20 cellular contexts compared by ENCODE assay signal in genomic region chr16:69049146-69049545, GRCh38. TPM values are rescaled to one million over a fixed set of nuclear protein-coding genes. Genes with fewer than 3 reads are reported as not detected.
DNase-seq lines count a peak whose midpoint lies in the region; ATAC-seq and TF ChIP-seq lines count a peak whose summit lies in the region.
"Had no signal": no experiment of that assay in that cellular context is flagged by ENCODE, and none has a peak within 500 bp of the region (broad histone marks: within the 10 kb centered on the region; RNA-seq: fewer than 3 reads in every experiment).

No MANE protein-coding gene starts in this region.

- no peaks in the 10 kb centered on the region for H3K27me3 ChIP-seq in AG04450 (ENCODE audit: control insufficient read depth, insufficient read depth, low read length)
- H3K27me3 ChIP-seq: colonic mucosa, tibial nerve had no signal

- no peak for TF ChIP-seq CTCF in AG04450 (IDR thresholded peaks at IDR 0.05; ENCODE audit: low read depth, low read length)
- no peak for TF ChIP-seq CTCF in astrocyte of the cerebellum (IDR thresholded peaks at IDR 0.05; ENCODE audit: low read depth, low read length, missing control alignments)

- no peak overlapping the region for H3K4me3 ChIP-seq in AG04450 (ENCODE audit: low read depth, low read length)
- no peak overlapping the region for H3K4me3 ChIP-seq in astrocyte of the cerebellum (ENCODE audit: low read depth, low read length)
- H3K4me3 ChIP-seq: colonic mucosa, skin epidermis, tibial nerve had no signal

- no peaks in the 10 kb centered on the region for H3K27me3 Mint-ChIP-seq in activated naive CD8-positive, alpha-beta T cell treated with anti-CD3 and anti-CD28 coated beads, Interleukin-2, amount 50 U/mL, for 24 hours

- H3K9me3 ChIP-seq in AG04450 (ENCODE audit: control insufficient read depth, insufficient read depth, low read length): no peaks in the 10 kb centered on the region
- H3K9me3 ChIP-seq: colonic mucosa, tibial nerve had no signal

- in situ Hi-C loops in astrocyte of the cerebellum (cut with HindIII; ENCODE audit: low sequenced_read_pairs): no loop called here

- H3K9me3 Mint-ChIP-seq in activated naive CD8-positive, alpha-beta T cell treated with anti-CD3 and anti-CD28 coated beads, Interleukin-2, amount 50 U/mL, for 24 hours: no peaks in the 10 kb centered on the region
- H3K9me3 Mint-ChIP-seq: stimulated activated effector memory CD8-positive, alpha-beta T cell treated with anti-CD3 and anti-CD28 coated beads, Interleukin-12 subunit alpha, Interleukin-12 subunit beta, amount 100 ng/mL, for 72 hours had no signal

- POLR2A ChIA-PET in AG04450 (lab: Yijun Ruan, JAX): interaction anchor here (0.7 kb wide), 1 partner anchor 8 kb away, joined by 4 read pairs; no protein-coding TSS in a partner anchor

- CTCF ChIA-PET in AG04450 (lab: Charles Lee): interaction anchor here (0.7 kb wide), 1 partner anchor 704 kb away, joined by 3 read pairs; no protein-coding TSS in a partner anchor

- ATAC-seq in activated naive CD8-positive, alpha-beta T cell treated with anti-CD3 and anti-CD28 coated beads, Interleukin-2, amount 50 U/mL, for 24 hours: no peak
- ATAC-seq in HG03342 (IDR thresholded peaks at IDR 0.05; ENCODE audit: unreplicated experiment): no peak
- ATAC-seq: left lobe of liver; stimulated activated effector memory CD8-positive, alpha-beta T cell treated with anti-CD3 and anti-CD28 coated beads, Interleukin-12 subunit alpha, Interleukin-12 subunit beta, amount 100 ng/mL, for 72 hours had no signal

- no peak overlapping the region for H3K27ac Mint-ChIP-seq in activated naive CD8-positive, alpha-beta T cell treated with anti-CD3 and anti-CD28 coated beads, Interleukin-2, amount 50 U/mL, for 24 hours
- H3K27ac Mint-ChIP-seq: stimulated activated effector memory CD8-positive, alpha-beta T cell treated with anti-CD3 and anti-CD28 coated beads, Interleukin-12 subunit alpha, Interleukin-12 subunit beta, amount 100 ng/mL, for 72 hours had no signal

- peak overlapping the region; percentile 41 for H3K27ac ChIP-seq in AG04450 (ENCODE audit: low read depth, low read length)
- H3K27ac ChIP-seq: colonic mucosa, HL-60, KMS-11, tibial nerve had no signal

- H3K4me1 Mint-ChIP-seq in activated naive CD8-positive, alpha-beta T cell treated with anti-CD3 and anti-CD28 coated beads, Interleukin-2, amount 50 U/mL, for 24 hours: no peaks in the 10 kb centered on the region
- H3K4me1 Mint-ChIP-seq: stimulated activated effector memory CD8-positive, alpha-beta T cell treated with anti-CD3 and anti-CD28 coated beads, Interleukin-12 subunit alpha, Interleukin-12 subunit beta, amount 100 ng/mL, for 72 hours had no signal

- no peak overlapping the region for H3K4me3 Mint-ChIP-seq in activated naive CD8-positive, alpha-beta T cell treated with anti-CD3 and anti-CD28 coated beads, Interleukin-2, amount 50 U/mL, for 24 hours
- H3K4me3 Mint-ChIP-seq: stimulated activated effector memory CD8-positive, alpha-beta T cell treated with anti-CD3 and anti-CD28 coated beads, Interleukin-12 subunit alpha, Interleukin-12 subunit beta, amount 100 ng/mL, for 72 hours had no signal

- DNase-seq in AG04450 (ENCODE audit: low read depth, low spot score) (no peak), HT1080 (ENCODE audit: low read depth) (peak; percentile 75), astrocyte of the cerebellum (ENCODE audit: low read depth) (peak; percentile 53), glomerular visceral epithelial cell (ENCODE audit: extremely low spot score) (peak; percentile 60), pons (ENCODE audit: low spot score) (no peak), cerebellar nuclear complex (lab: John Stamatoyannopoulos, UW) (no peak)
- no peak for DNase-seq in activated naive CD8-positive, alpha-beta T cell treated with anti-CD3 and anti-CD28 coated beads, Interleukin-2, amount 50 U/mL, for 24 hours
- DNase-seq: activated CD4-positive, alpha-beta T cell treated with anti-CD3 and anti-CD28 coated beads, Interleukin-2, amount 50 U/mL, for 48 hours; activated T-cell treated with anti-CD3 and anti-CD28 coated beads, Interleukin-2, amount 50 U/mL, for 48 hours; colonic mucosa; NCI-H1105 treated with DMSO at 0.1 percent for 48 hours; occipital lobe had no signal

- H3K36me3 Mint-ChIP-seq in activated naive CD8-positive, alpha-beta T cell treated with anti-CD3 and anti-CD28 coated beads, Interleukin-2, amount 50 U/mL, for 24 hours (ENCODE audit: low read depth): peaks cover 10% of the 10 kb centered on the region

RNA-seq across cellular contexts. Expression of gene HAS3, which starts 56.3 kb away (rescaled TPM):
- 0.62 and 0.92 TPM in 2 replicates for polyA plus RNA-seq in AG04450 (2011; rRNA removed)
- polyA minus RNA-seq in AG04450 (2011; rRNA and poly(A)+ RNA removed): 0.97 and 1.2 TPM in 2 replicates
- total RNA-seq in HT1080 (2014; rRNA removed; shearing (Covaris generic)): 3.4 and 4.1 TPM in 2 replicates
- 3.9 and 4.1 TPM in 2 replicates for polyA plus RNA-seq in HT1080 (2015; cell fraction: cytosol; rRNA removed)
- polyA plus RNA-seq in HT1080 (2015; cell fraction: nucleus; rRNA removed): 6.0 and 7.9 TPM in 2 replicates
- total RNA-seq: NCI-H460 had no signal

Comparison
In these comparisons a context has a peak if more than half of its experiments do, and no peak if none do; other contexts are left out.
1. DNase-seq: peak in HT1080 (single experiment), astrocyte of the cerebellum (single experiment) and glomerular visceral epithelial cell (single experiment); none in AG04450 (single experiment), activated naive CD8-positive, alpha-beta T cell treated with anti-CD3 and anti-CD28 coated beads, Interleukin-2, amount 50 U/mL, for 24 hours (single experiment), pons (single experiment) and cerebellar nuclear complex (0 of 2).